ENCODE assay signal across 19 cellular contexts in the genomic region with DNA sequence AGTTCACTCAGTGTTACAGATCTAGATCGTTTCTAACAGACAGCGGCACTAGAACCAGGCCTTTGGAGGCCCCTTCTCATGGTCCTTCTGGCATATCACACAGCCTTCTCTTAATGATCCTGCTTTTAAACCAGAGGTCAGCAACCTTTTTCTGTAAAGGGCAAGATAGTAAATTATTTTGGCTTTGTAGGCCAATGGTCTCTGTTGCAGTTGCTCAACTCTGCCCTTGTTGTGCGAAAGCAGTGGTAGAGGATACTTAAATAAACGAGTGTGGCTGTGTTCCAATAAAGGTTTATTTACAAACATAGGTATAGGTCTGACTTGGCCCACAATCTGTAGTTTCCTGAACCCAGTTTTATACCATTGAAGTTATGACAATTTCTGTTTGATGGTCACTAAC. TPM values are rescaled to one million over a fixed set of nuclear protein-coding genes. Genes with fewer than 3 reads are reported as not detected.
"Had no signal": no experiment of that assay in that cellular context is flagged by ENCODE, and none has a peak within 500 bp of the region (broad histone marks: within the 10 kb centered on the region; RNA-seq: fewer than 3 reads in every experiment).

No MANE protein-coding gene starts in this region.

- H3K9me3 ChIP-seq: adrenal gland, Peyer's patch, SJSA1 had no signal

- H3K27me3 Mint-ChIP-seq: activated CD4-positive, alpha-beta T cell treated with anti-CD3 and anti-CD28 coated beads for 36 hours; activated CD8-positive, alpha-beta T cell treated with anti-CD3 and anti-CD28 coated beads for 36 hours; activated naive CD8-positive, alpha-beta T cell treated with anti-CD3 and anti-CD28 coated beads, Interleukin-2, amount 10 ng/mL, durations not matched to agents 7 days and 5 days had no signal

- H3K9me3 Mint-ChIP-seq: activated CD8-positive, alpha-beta T cell treated with anti-CD3 and anti-CD28 coated beads for 36 hours; activated naive CD8-positive, alpha-beta T cell treated with anti-CD3 and anti-CD28 coated beads, Interleukin-2, amount 10 ng/mL, durations not matched to agents 7 days and 5 days had no signal

- H3K27me3 ChIP-seq: adrenal gland, Peyer's patch, SJSA1 had no signal

- DNase-seq: activated CD4-positive, alpha-beta T cell treated with anti-CD3 and anti-CD28 coated beads for 36 hours; activated CD4-positive, CD25-positive, alpha-beta regulatory T cell; activated CD8-positive, alpha-beta memory T cell treated with anti-CD3 and anti-CD28 coated beads, Interleukin-2, amount 50 U/mL, for 4 hours; activated CD8-positive, alpha-beta T cell treated with anti-CD3 and anti-CD28 coated beads for 36 hours; activated naive CD4-positive, alpha-beta T cell treated with anti-CD3 and anti-CD28 coated beads, Interleukin-2, amount 50 U/mL, for 16 hours; activated naive CD8-positive, alpha-beta T cell treated with anti-CD3 and anti-CD28 coated beads, Interleukin-2, amount 10 ng/mL, durations not matched to agents 7 days and 5 days; activated T-cell treated with anti-CD3 and anti-CD28 coated beads, Interleukin-2, amount 50 U/mL, for 1 hour; MM.1S; NCI-H1436; NCI-H1694 treated with DMSO at 0.1 percent for 48 hours; NK-92 treated with Interleukin-12 subunit alpha and Interleukin-12 subunit beta, amount 100 ng/mL, for 24 hours; Peyer's patch; T-helper 2 cell; T1000 had no signal

- H3K36me3 ChIP-seq: adrenal gland, Peyer's patch, SJSA1 had no signal

- H3K4me3 Mint-ChIP-seq: activated CD4-positive, alpha-beta T cell treated with anti-CD3 and anti-CD28 coated beads for 36 hours; activated CD8-positive, alpha-beta T cell treated with anti-CD3 and anti-CD28 coated beads for 36 hours; activated naive CD8-positive, alpha-beta T cell treated with anti-CD3 and anti-CD28 coated beads, Interleukin-2, amount 10 ng/mL, durations not matched to agents 7 days and 5 days had no signal

- H3K4me1 ChIP-seq: adrenal gland had no signal

- H3K9ac ChIP-seq: KMS-11 had no signal

- ATAC-seq: activated CD4-positive, alpha-beta T cell treated with anti-CD3 and anti-CD28 coated beads for 36 hours; activated CD8-positive, alpha-beta T cell treated with anti-CD3 and anti-CD28 coated beads for 36 hours had no signal

- H3K27ac Mint-ChIP-seq: activated CD4-positive, alpha-beta T cell treated with anti-CD3 and anti-CD28 coated beads for 36 hours; activated CD8-positive, alpha-beta T cell treated with anti-CD3 and anti-CD28 coated beads for 36 hours; activated naive CD8-positive, alpha-beta T cell treated with anti-CD3 and anti-CD28 coated beads, Interleukin-2, amount 10 ng/mL, durations not matched to agents 7 days and 5 days had no signal

- H3K4me2 ChIP-seq: KMS-11 had no signal

- H3K27ac ChIP-seq: KMS-11, Peyer's patch, RWPE1, SJSA1 had no signal

- FAIRE-seq: TTC549 had no signal

- H3K4me3 ChIP-seq: adrenal gland, Peyer's patch, SJSA1 had no signal

RNA-seq across cellular contexts. Expression of a gene that starts 47.3 kb away (rescaled TPM):
- total RNA-seq: activated CD8-positive, alpha-beta T cell treated with anti-CD3 and anti-CD28 coated beads for 36 hours; SJSA1 had no signal
